8 cellular contexts compared by ENCODE assay signal in genomic region chr1:35369922-35370671, GRCh38.
DNase-seq lines count a peak whose midpoint lies in the region; ATAC-seq and TF ChIP-seq lines count a peak whose summit lies in the region.

No MANE protein-coding gene starts in this region.

- TF ChIP-seq POLR2A in gastrocnemius medialis (IDR thresholded peaks at IDR 0.05), result no peak
- no peak for TF ChIP-seq POLR2A in prostate gland (IDR thresholded peaks at IDR 0.05)

- H3K4me2 ChIP-seq in PC-3 (ENCODE audit: low read length), result no peak overlapping the region

- H4K20me1 ChIP-seq in PC-3 (ENCODE audit: low read length), result 0 out of 2 replicates have a peak, but pooled peaks cover 3% of the 10 kb centered on the region

- 42% methylated on average over 4 of the region's 4 CpGs for WGBS in prostate gland

- H3K36me3 ChIP-seq in SK-N-MC (ENCODE audit: insufficient read depth, low read length) (peaks cover 25% of the 10 kb centered on the region), gastrocnemius medialis (peaks cover 0 to 6% of the 10 kb centered on the region in 2 donors), prostate gland (no peaks in the 10 kb centered on the region), PC-3 (ENCODE audit: low read depth, low read length) (no peaks in the 10 kb centered on the region)

- intact Hi-C loops in gastrocnemius medialis (cut with DNase I; ENCODE audit: low total_unique reads), result no loop called here
- intact Hi-C loops in prostate gland (cut with DNase I), result no loop called here
- intact Hi-C loops in PC-3 (cut with micrococcal nuclease), result loop anchor here (10.0 kb wide), 1 partner anchor 165 kb away; no protein-coding TSS in a partner anchor

- H3K4me1 ChIP-seq in gastrocnemius medialis (peaks cover 0 to 5% of the 10 kb centered on the region in 2 donors), prostate gland (replicated peaks) (no peaks in the 10 kb centered on the region), PC-3 (ENCODE audit: insufficient read depth, low read length) (no peaks in the 10 kb centered on the region)

- H3F3A ChIP-seq in PC-3 (ENCODE audit: low read length, unreplicated experiment), result no peaks in the 10 kb centered on the region

- H3K4me3 ChIP-seq in SK-N-MC, result peak overlapping the region; percentile 56; the same call in 1 of the 2 replicates
- no peak overlapping the region for H3K4me3 ChIP-seq in gastrocnemius medialis
- no peak overlapping the region for H3K4me3 ChIP-seq in prostate gland
- H3K4me3 ChIP-seq in PC-3 (ENCODE audit: low read length), result no peak overlapping the region

- H3K9ac ChIP-seq in SK-N-MC (ENCODE audit: insufficient read length) (peak overlapping the region; percentile 52), PC-3 (ENCODE audit: low read length) (no peak overlapping the region)

- H3K9me2 ChIP-seq in PC-3 (replicated peaks; ENCODE audit: low read length), result no peaks in the 10 kb centered on the region

- DNase-seq in GM04504 (ENCODE audit: low read depth), result peak; percentile 59
- DNase-seq in SK-N-MC (ENCODE audit: low read depth, low spot score), result peak; percentile 97
- DNase-seq in globus pallidus (ENCODE audit: low spot score), result peak; percentile 85
- DNase-seq in gastrocnemius medialis, result peak; percentile 5 to 20
- no peak for DNase-seq in prostate gland (ENCODE audit: low spot score)
- no peak for DNase-seq in PC-3

- CTCF ChIA-PET in PC-3 (lab: Charles Lee), result interaction anchor here (0.6 kb wide), 1 partner anchor 501 kb away, joined by 8 read pairs; no protein-coding TSS in a partner anchor

- POLR2A ChIA-PET in PC-3 (lab: Charles Lee; ENCODE audit: unreplicated experiment), result no interaction called here

- H3K79me2 ChIP-seq in PC-3 (ENCODE audit: low read length), result no peaks in the 10 kb centered on the region

- in situ Hi-C loops in gastrocnemius medialis (cut with MboI; ENCODE audit: low sequenced_read_pairs in 4 of 4), result no loop called here

- H3K27ac ChIP-seq in SK-N-MC (peak overlapping the region; percentile 94), gastrocnemius medialis (peak overlapping the region in 1 of 4 donors; percentile 34), prostate gland (no peak overlapping the region), PC-3 (ENCODE audit: low read length) (no peak overlapping the region)

- BruUV-seq in PC-3 (replicated peaks; lab: Mats Ljungman, UMichigan), result no TSS peak

- H3K9me3 ChIP-seq in SK-N-MC (ENCODE audit: low read depth, low read length), result no peaks in the 10 kb centered on the region
- H3K9me3 ChIP-seq in gastrocnemius medialis, result no peaks in the 10 kb centered on the region
- H3K9me3 ChIP-seq in prostate gland, result no peaks in the 10 kb centered on the region
- H3K9me3 ChIP-seq in PC-3 (ENCODE audit: low read length), result no peaks in the 10 kb centered on the region

- TF ChIP-seq CTCF in gastrocnemius medialis (IDR thresholded peaks at IDR 0.05 in 4 of 5, conservative IDR thresholded peaks at IDR 0.05 in 1 of 5), result no peak
- TF ChIP-seq CTCF in prostate gland (IDR thresholded peaks at IDR 0.05), result no peak
- TF ChIP-seq CTCF in PC-3 (conservative IDR thresholded peaks at IDR 0.05; ENCODE audit: low read depth, low read length), result no peak

- no peak overlapping the region for H2AFZ ChIP-seq in PC-3 (ENCODE audit: low read length)

- ATAC-seq in gastrocnemius medialis (no peak), GM18873 (IDR thresholded peaks at IDR 0.05; ENCODE audit: low FRiP score, unreplicated experiment) (no peak), PC-3 (no peak), GM21515 (IDR thresholded peaks at IDR 0.05; ENCODE audit: unreplicated experiment) (no peak)

- H3K27me3 ChIP-seq in gastrocnemius medialis (no peaks in the 10 kb centered on the region), prostate gland (replicated peaks; ENCODE audit: insufficient read depth) (no peaks in the 10 kb centered on the region), PC-3 (ENCODE audit: low read length) (no peaks in the 10 kb centered on the region)

Comparison
In these comparisons a context has a peak if more than half of its experiments do, and no peak if none do; other contexts are left out.
1. DNase-seq: peak in GM04504 (single experiment), SK-N-MC (single experiment), globus pallidus (single experiment) and gastrocnemius medialis (2 of 2); none in prostate gland (single experiment) and PC-3 (single experiment).